ENCODE assay signal across 27 cellular contexts in the genomic region with DNA sequence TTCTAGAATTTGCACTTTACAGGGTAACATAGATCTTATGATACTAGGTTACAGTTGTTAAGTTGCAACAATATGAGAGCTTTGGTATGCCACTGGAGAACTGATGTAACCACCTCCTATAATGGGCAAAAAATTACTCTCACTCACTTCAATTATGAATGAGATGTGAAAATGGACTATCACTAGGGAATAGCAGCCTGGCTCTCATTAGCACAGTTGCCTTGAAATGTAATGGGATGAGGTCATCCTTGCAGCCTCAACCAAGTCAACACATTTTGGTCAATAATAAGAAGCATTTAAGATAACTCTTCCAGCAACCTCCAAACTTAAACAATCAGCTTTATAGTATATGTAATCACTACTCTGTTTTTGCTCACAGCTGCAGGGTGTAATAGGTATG.
DNase-seq lines count a peak whose midpoint lies in the region; ATAC-seq and TF ChIP-seq lines count a peak whose summit lies in the region.
"Had no signal": no experiment of that assay in that cellular context is flagged by ENCODE, and none has a peak within 500 bp of the region (broad histone marks: within the 10 kb centered on the region; RNA-seq: fewer than 3 reads in every experiment).

No MANE protein-coding gene starts in this region.

- no peaks in the 10 kb centered on the region for H3K9me3 ChIP-seq in SK-N-MC (ENCODE audit: low read depth, low read length)
- H3K9me3 ChIP-seq: thoracic aorta, vagina had no signal

- H3K4me3 ChIP-seq in AG10803 (ENCODE audit: low read length) = no peak overlapping the region
- H3K4me3 ChIP-seq in SK-N-MC = no peak overlapping the region
- H3K4me3 ChIP-seq: GM12878, lung, thoracic aorta, vagina had no signal

- no peak for TF ChIP-seq CTCF in AG10803 (conservative IDR thresholded peaks at IDR 0.05; ENCODE audit: low read length)

- ATAC-seq in GM18858 (IDR thresholded peaks at IDR 0.05; ENCODE audit: unreplicated experiment) = no peak
- ATAC-seq in GM19023 (IDR thresholded peaks at IDR 0.05; ENCODE audit: unreplicated experiment) = no peak
- ATAC-seq: activated CD4-positive, CD25-positive, alpha-beta regulatory T cell treated with anti-CD3 and anti-CD28 coated beads, Interleukin-2, amount 50 U/mL, for 24 hours; GM12878 had no signal

- H3K27ac ChIP-seq in SK-N-MC = peak overlapping the region; percentile 47; the same call in 1 of the 2 replicates
- H3K27ac ChIP-seq: parathyroid adenoma, thoracic aorta, vagina had no signal

- no peak overlapping the region for H3K9ac ChIP-seq in SK-N-MC (ENCODE audit: insufficient read length)
- H3K9ac ChIP-seq: parathyroid adenoma had no signal

- H3K36me3 ChIP-seq in SK-N-MC (ENCODE audit: insufficient read depth, low read length) = peaks cover 44% of the 10 kb centered on the region
- H3K36me3 ChIP-seq: thoracic aorta, vagina had no signal

- peak; percentile 80 for DNase-seq in AG10803 (ENCODE audit: low read depth)
- DNase-seq in GM03348 (ENCODE audit: low spot score) = peak; percentile 33
- DNase-seq in SK-N-MC (ENCODE audit: low read depth, low spot score) = no peak
- DNase-seq in fibroblast of the conjunctiva (ENCODE audit: low read depth) = peak; percentile 32
- no peak for DNase-seq in NK-92 (lab: John Stamatoyannopoulos, UW; ENCODE audit: unreplicated experiment)
- DNase-seq: activated CD4-positive, alpha-beta memory T cell treated with anti-CD3 and anti-CD28 coated beads, Interleukin-2, amount 10 ng/mL, durations not matched to agents 7 days and 5 days; activated effector memory CD4-positive, alpha-beta T cell treated with Interleukin-2 at 50 U/mL for 16 hours; activated naive CD8-positive, alpha-beta T cell treated with anti-CD3 and anti-CD28 coated beads for 36 hours; AML-193; CD4-positive, alpha-beta memory T cell; H9; Karpas-422; NCI-H1694 treated with DMSO at 0.1 percent for 48 hours; NCI-H774; nephron progenitor cell; OCI-M1; right cardiac atrium; SHP77 treated with DMSO at 0.1 percent for 48 hours; stimulated activated naive CD4-positive, alpha-beta T cell treated with Interleukin-2 at 50 U/mL for 16 hours had no signal

Comparison
In these comparisons a context has a peak if more than half of its experiments do, and no peak if none do; other contexts are left out.
1. DNase-seq: peak in AG10803 (single experiment), GM03348 (single experiment) and fibroblast of the conjunctiva (single experiment); none in SK-N-MC (single experiment) and NK-92 (single experiment).